8 cellular contexts compared by ENCODE assay signal in genomic region chr12:127125607-127126259, GRCh38.
DNase-seq lines count a peak whose midpoint lies in the region; ATAC-seq and TF ChIP-seq lines count a peak whose summit lies in the region.

No MANE protein-coding gene starts in this region.

- DNase-seq in activated CD8-positive, alpha-beta memory T cell treated with anti-CD3 and anti-CD28 coated beads, Interleukin-2, amount 50 U/mL, for 48 hours: peak; percentile 54
- DNase-seq in activated CD8-positive, alpha-beta memory T cell treated with anti-CD3 and anti-CD28 coated beads for 24 hours: no peak
- peak; percentile 75 for DNase-seq in T-helper 2 cell treated with Interferon-gamma antibody and Interleukin-4, amounts not matched to agents 5 μg/mL and 100 μg/mL, for 36 hours (ENCODE audit: low spot score)
- DNase-seq in kidney tubule cell (ENCODE audit: low spot score) (peak; percentile 99), NCI-H128 (lab: John Stamatoyannopoulos, UW; ENCODE audit: unreplicated experiment) (no peak), prostate gland (ENCODE audit: low spot score) (no peak), Right ventricle myocardium superior (no peak)

- no peaks in the 10 kb centered on the region for H3K9me3 Mint-ChIP-seq in T-helper 2 cell treated with Interferon-gamma antibody and Interleukin-4, amounts not matched to agents 5 μg/mL and 100 μg/mL, for 36 hours

- no peak overlapping the region for H3K27ac ChIP-seq in prostate gland

- no peaks in the 10 kb centered on the region for H3K4me1 ChIP-seq in prostate gland (replicated peaks)

- H3K4me3 Mint-ChIP-seq in T-helper 2 cell treated with Interferon-gamma antibody and Interleukin-4, amounts not matched to agents 5 μg/mL and 100 μg/mL, for 36 hours: no peak overlapping the region

- no peak overlapping the region for H3K27ac Mint-ChIP-seq in T-helper 2 cell treated with Interferon-gamma antibody and Interleukin-4, amounts not matched to agents 5 μg/mL and 100 μg/mL, for 36 hours

- H3K4me1 Mint-ChIP-seq in T-helper 2 cell treated with Interferon-gamma antibody and Interleukin-4, amounts not matched to agents 5 μg/mL and 100 μg/mL, for 36 hours (ENCODE audit: low read depth): no peaks in the 10 kb centered on the region

- no peak for TF ChIP-seq CTCF in prostate gland (IDR thresholded peaks at IDR 0.05)

- H3K9me3 ChIP-seq in prostate gland: no peaks in the 10 kb centered on the region

- no peaks in the 10 kb centered on the region for H3K27me3 ChIP-seq in prostate gland (replicated peaks; ENCODE audit: insufficient read depth)

- no peaks in the 10 kb centered on the region for H3K27me3 Mint-ChIP-seq in T-helper 2 cell treated with Interferon-gamma antibody and Interleukin-4, amounts not matched to agents 5 μg/mL and 100 μg/mL, for 36 hours (ENCODE audit: low read depth)

- no peak overlapping the region for H3K4me3 ChIP-seq in prostate gland

- H3K36me3 ChIP-seq in prostate gland: no peaks in the 10 kb centered on the region

- no peak for TF ChIP-seq POLR2A in prostate gland (IDR thresholded peaks at IDR 0.05)

- ATAC-seq in HG02885 (IDR thresholded peaks at IDR 0.05; ENCODE audit: poor library complexity, unreplicated experiment) (peak; percentile 81), Right ventricle myocardium superior (ENCODE audit: poor library complexity) (no peak)

- H3K36me3 Mint-ChIP-seq in T-helper 2 cell treated with Interferon-gamma antibody and Interleukin-4, amounts not matched to agents 5 μg/mL and 100 μg/mL, for 36 hours (ENCODE audit: low read depth): no peaks in the 10 kb centered on the region

- intact Hi-C loops in prostate gland (cut with DNase I): no loop called here
- intact Hi-C loops in Right ventricle myocardium superior (cut with DNase I): no loop called here

- WGBS in prostate gland: 75% methylated on average over 3 of the region's 3 CpGs

Comparison
In these comparisons a context has a peak if more than half of its experiments do, and no peak if none do; other contexts are left out.
1. DNase-seq: peak in activated CD8-positive, alpha-beta memory T cell treated with anti-CD3 and anti-CD28 coated beads, Interleukin-2, amount 50 U/mL, for 48 hours (single experiment), T-helper 2 cell treated with Interferon-gamma antibody and Interleukin-4, amounts not matched to agents 5 μg/mL and 100 μg/mL, for 36 hours (single experiment) and kidney tubule cell (single experiment); none in activated CD8-positive, alpha-beta memory T cell treated with anti-CD3 and anti-CD28 coated beads for 24 hours (single experiment), NCI-H128 (single experiment), prostate gland (single experiment) and Right ventricle myocardium superior (single experiment).